ENCODE assay signal across 8 cellular contexts in the genomic region with DNA sequence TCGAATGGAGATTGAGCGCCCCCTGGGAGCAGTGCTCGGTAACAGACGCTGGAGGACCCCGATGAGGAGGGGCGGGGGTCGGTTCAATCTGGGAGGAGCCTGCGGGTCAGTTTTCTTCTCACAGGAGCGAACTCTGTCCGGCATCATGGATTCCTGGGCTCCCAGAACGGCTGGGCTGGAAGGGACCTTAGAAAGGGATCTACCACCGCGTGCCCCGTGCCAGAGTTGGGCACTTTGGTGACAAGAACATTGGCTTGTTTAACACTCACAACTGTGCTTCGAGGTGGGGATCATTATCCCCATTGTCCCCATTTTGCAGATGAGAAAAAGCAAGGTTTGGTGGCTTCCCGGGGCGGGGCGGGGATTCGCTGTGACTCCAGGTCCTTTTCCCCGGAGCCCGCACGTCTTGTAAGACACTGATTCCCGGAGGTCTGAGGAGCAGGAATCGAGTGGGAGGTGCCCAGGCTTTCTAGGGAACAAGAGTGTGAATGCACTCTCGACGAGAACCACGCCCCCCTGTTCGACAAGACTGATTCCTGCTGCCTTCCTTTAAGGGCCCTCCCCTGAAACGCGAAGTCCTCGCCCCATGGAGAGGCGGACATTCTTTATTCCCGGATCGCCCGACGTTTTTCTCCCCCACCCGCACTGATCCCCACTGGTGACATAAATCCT.
DNase-seq lines count a peak whose midpoint lies in the region; ATAC-seq lines count a peak whose summit lies in the region.

No MANE protein-coding gene starts in this region.

- peak; percentile 0 for ATAC-seq in HG02759 (IDR thresholded peaks at IDR 0.05; ENCODE audit: unreplicated experiment)
- ATAC-seq in GM18867 (IDR thresholded peaks at IDR 0.05; ENCODE audit: unreplicated experiment), result no peak

- DNase-seq in COLO829 (ENCODE audit: low spot score) (peak; percentile 84), NCI-H226 (peak; percentile 87), islet precursor cell (peak; percentile 97)
- peak; percentile 75 for DNase-seq in activated CD4-positive, CD25-positive, alpha-beta regulatory T cell treated with anti-CD3 and anti-CD28 coated beads, Interleukin-2, amount 50 U/mL, for 16 hours (ENCODE audit: low read depth, low spot score)
- DNase-seq in central memory CD4-positive, alpha-beta T cell, result peak; percentile 80
- peak; percentile 67 to 86 for DNase-seq in stimulated activated CD4-positive, alpha-beta T cell treated with anti-CD3 and anti-CD28 coated beads, Interleukin-12 subunit alpha, Interleukin-12 subunit beta, amount 100 ng/mL, for 24 hours (ENCODE audit: low read depth in 2 of 2)
